Comparison of ENCODE assay signal across 8 cellular contexts in genomic region chr11:82901165-82901938, GRCh38. TPM values are rescaled to one million over a fixed set of nuclear protein-coding genes. Genes with fewer than 3 reads are reported as not detected.
DNase-seq lines count a peak whose midpoint lies in the region; ATAC-seq and TF ChIP-seq lines count a peak whose summit lies in the region.

Gene DDIAS, plus strand, starts transcription at chr11:82901736. Its CDS starts 13,003 bp downstream, at chr11:82914739.

- H3K4me1 ChIP-seq in left ventricle myocardium inferior (peaks cover 41% of the 10 kb centered on the region), urinary bladder (ENCODE audit: insufficient read depth) (no peaks in the 10 kb centered on the region)

- peaks cover 5% of the 10 kb centered on the region for H3K36me3 Mint-ChIP-seq in T-helper 17 cell (ENCODE audit: low read depth)
- peaks cover 1% of the 10 kb centered on the region for H3K36me3 Mint-ChIP-seq in progenitor cell of endocrine pancreas (ENCODE audit: insufficient read depth)

- H3K36me3 ChIP-seq in left ventricle myocardium inferior (no peaks in the 10 kb centered on the region), urinary bladder (ENCODE audit: insufficient read depth) (no peaks in the 10 kb centered on the region)

- H3K4me1 Mint-ChIP-seq in T-helper 17 cell = peaks cover 41% of the 10 kb centered on the region
- H3K4me1 Mint-ChIP-seq in progenitor cell of endocrine pancreas (ENCODE audit: low read depth) = peaks cover 22% of the 10 kb centered on the region

- H3K27me3 ChIP-seq in left ventricle myocardium inferior (ENCODE audit: low read depth) = no peaks in the 10 kb centered on the region

- under 1% methylated on average over 49 of the region's 49 CpGs for WGBS in urinary bladder

- H3K27me3 Mint-ChIP-seq in T-helper 17 cell = no peaks in the 10 kb centered on the region
- no peaks in the 10 kb centered on the region for H3K27me3 Mint-ChIP-seq in progenitor cell of endocrine pancreas

- H3K4me3 Mint-ChIP-seq in T-helper 17 cell (peak within 1 kb of the TSS; percentile 98), progenitor cell of endocrine pancreas (ENCODE audit: low read depth) (peak within 1 kb of the TSS; percentile 97)

- H3K27ac ChIP-seq in left ventricle myocardium inferior (replicated peaks) = peak within 1 kb of the TSS; percentile 91
- H3K27ac ChIP-seq in urinary bladder (ENCODE audit: low read depth) = peak within 1 kb of the TSS; percentile 91

- in situ Hi-C loops in GM13977 (cut with MboI; ENCODE audit: low pct_unique_long_range_greater_than_20kb, low sequenced_read_pairs, unreplicated experiment) = loop anchor here (10.0 kb wide), 2 partner anchors 173 to 343 kb away; partner anchors contain the start of gene RAB30

- no peak for TF ChIP-seq CTCF in GM13977 (IDR thresholded peaks at IDR 0.05; ENCODE audit: extremely low read depth, insufficient read depth, missing control alignments)
- TF ChIP-seq CTCF in left ventricle myocardium inferior (IDR thresholded peaks at IDR 0.05; ENCODE audit: borderline replicate concordance) = no peak
- TF ChIP-seq CTCF in progenitor cell of endocrine pancreas (IDR thresholded peaks at IDR 0.05; ENCODE audit: unreplicated experiment) = no peak

- H3K9me3 Mint-ChIP-seq in progenitor cell of endocrine pancreas (ENCODE audit: low read depth) = no peaks in the 10 kb centered on the region

- DNase-seq in GM13977 (ENCODE audit: low spot score) (peak; percentile 89), NCI-H1694 treated with DMSO at 0.1 percent for 48 hours (lab: John Stamatoyannopoulos, UW) (peak; percentile 96), T-helper 17 cell (peak; percentile 80 to 83 (median 81)), amygdala (lab: John Stamatoyannopoulos, UW) (peak; percentile 42 to 96 (median 87)), left ventricle myocardium inferior (peak; percentile 93), progenitor cell of endocrine pancreas (ENCODE audit: low spot score, unreplicated experiment) (peak; percentile 79)

- ATAC-seq in HG02884 (IDR thresholded peaks at IDR 0.05; ENCODE audit: unreplicated experiment) (peak; percentile 65), T-helper 17 cell (peak; percentile 73)

- H3K9me3 ChIP-seq in T-helper 17 cell (ENCODE audit: control insufficient read depth, low read length, poor library complexity, severe bottlenecking) = no peaks in the 10 kb centered on the region
- no peaks in the 10 kb centered on the region for H3K9me3 ChIP-seq in left ventricle myocardium inferior (replicated peaks)

- H3K27ac Mint-ChIP-seq in T-helper 17 cell (peak within 1 kb of the TSS; percentile 100), progenitor cell of endocrine pancreas (peak within 1 kb of the TSS; percentile 97)

- H3K4me3 ChIP-seq in left ventricle myocardium inferior = peak within 1 kb of the TSS; percentile 82
- peak within 1 kb of the TSS; percentile 59 for H3K4me3 ChIP-seq in urinary bladder (ENCODE audit: low read depth, low read length)

- intact Hi-C loops in left ventricle myocardium inferior (cut with micrococcal nuclease) = loop anchor here (5.0 to 10.0 kb wide), 3 partner anchors 256 to 353 kb away; partner anchors contain the start of genes ANKRD42 and PCF11

RNA-seq across cellular contexts. Expression of gene DDIAS, which starts in this region (rescaled TPM):
- under 1 TPM; 0.47 to 0.52 TPM for total RNA-seq in T-helper 17 cell
- 0.58 TPM for total RNA-seq in left ventricle myocardium inferior
- 7.1 and 7.8 TPM in 2 replicates for total RNA-seq in progenitor cell of endocrine pancreas
- 7.8 TPM for total RNA-seq in urinary bladder
- 0.84 TPM for polyA plus RNA-seq in urinary bladder

Comparison
In these comparisons a context has a peak if more than half of its experiments do, and no peak if none do; other contexts are left out.
1. Peak in every context shown above with its lines: DNase-seq, ATAC-seq, H3K4me3 ChIP-seq and H3K27ac ChIP-seq.
2. Peak in DNase-seq and ATAC-seq in T-helper 17 cell; RNA of the gene not detected or under 1 TPM.
3. Peak in DNase-seq, H3K4me3 ChIP-seq and H3K27ac ChIP-seq in left ventricle myocardium inferior; RNA of the gene not detected or under 1 TPM.